Comparison of ENCODE assay signal across 2 cellular contexts in genomic region chr5:157866536-157866935, GRCh38.
TF ChIP-seq lines count a peak whose summit lies in the region.

No MANE protein-coding gene starts in this region.

TF ChIP-seq in K562, 482 proteins besides CTCF, POLR2A, EP300 and RAD21:
- TF ChIP-seq ZNF408 (CRISPR knock-in tag; IDR thresholded peaks at IDR 0.05; ENCODE audit: low read depth) (no peak), JUNB (CRISPR knock-in tag; conservative IDR thresholded peaks at IDR 0.05) (no peak), HBP1 (CRISPR knock-in tag; IDR thresholded peaks at IDR 0.05) (no peak), IFI16 (CRISPR knock-in tag; IDR thresholded peaks at IDR 0.05) (no peak), BRF1 (IDR thresholded peaks at IDR 0.05; ENCODE audit: borderline replicate concordance, extremely low read depth, insufficient read length) (no peak), GATA2 (CRISPR knock-in tag; IDR thresholded peaks at IDR 0.05) (no peak), ZNF121 (CRISPR knock-in tag; conservative IDR thresholded peaks at IDR 0.05) (no peak), TCF7 (IDR thresholded peaks at IDR 0.05; ENCODE audit: borderline replicate concordance) (no peak)

TF ChIP-seq in WTC11, 78 proteins besides CTCF, POLR2A, EP300 and RAD21:
- TF ChIP-seq ZNF317 (CRISPR knock-in tag; IDR thresholded peaks at IDR 0.05; ENCODE audit: borderline replicate concordance, low read depth): no peak
- TF ChIP-seq ELF4 (CRISPR knock-in tag; IDR thresholded peaks at IDR 0.05; ENCODE audit: low read depth): no peak
- no peak for TF ChIP-seq ZNF219 (CRISPR knock-in tag; IDR thresholded peaks at IDR 0.05; ENCODE audit: borderline replicate concordance)
- TF ChIP-seq PREB (CRISPR knock-in tag; IDR thresholded peaks at IDR 0.05; ENCODE audit: borderline replicate concordance): no peak
- TF ChIP-seq ZMAT4 (CRISPR knock-in tag; IDR thresholded peaks at IDR 0.05): no peak
- no peak for TF ChIP-seq ERG (CRISPR knock-in tag; IDR thresholded peaks at IDR 0.05)
- TF ChIP-seq E2F4 (CRISPR knock-in tag; IDR thresholded peaks at IDR 0.05; ENCODE audit: borderline replicate concordance, low read depth): no peak
- no peak for TF ChIP-seq ETV6 (CRISPR knock-in tag; IDR thresholded peaks at IDR 0.05)
- no peak for TF ChIP-seq ARID4B (CRISPR knock-in tag; IDR thresholded peaks at IDR 0.05; ENCODE audit: borderline replicate concordance)
- no peak for TF ChIP-seq MXD4 (CRISPR knock-in tag; IDR thresholded peaks at IDR 0.05; ENCODE audit: borderline replicate concordance)
- no peak for TF ChIP-seq MLX (CRISPR knock-in tag; IDR thresholded peaks at IDR 0.05)
